ENCODE assay signal across 34 cellular contexts in genomic region chr18:55486936-55487335, GRCh38.
"Had no signal": no experiment of that assay in that cellular context is flagged by ENCODE, and none has a peak within 500 bp of the region (broad histone marks: within the 10 kb centered on the region; RNA-seq: fewer than 3 reads in every experiment).

No MANE protein-coding gene starts in this region.

- H3K36me3 ChIP-seq: adrenal gland, colonic mucosa, esophagus muscularis mucosa, gastroesophageal sphincter, heart right ventricle, WERI-Rb-1 had no signal

- H3K27me3 Mint-ChIP-seq: activated B cell treated with CpG ODN at 0.5 μM for 24 hours had no signal

- H3K9me3 ChIP-seq: adrenal gland, body of pancreas, colonic mucosa, esophagus muscularis mucosa, gastroesophageal sphincter, heart right ventricle had no signal

- H3K27me3 ChIP-seq: adrenal gland, body of pancreas, colonic mucosa, dorsolateral prefrontal cortex, esophagus muscularis mucosa, foreskin keratinocyte, gastroesophageal sphincter, heart right ventricle had no signal

- DNase-seq: activated B cell treated with CpG ODN at 0.5 μM for 24 hours; activated CD4-positive, alpha-beta T cell treated with anti-CD3 and anti-CD28 coated beads for 48 hours; activated CD4-positive, alpha-beta T cell treated with anti-CD3 and anti-CD28 coated beads, Interleukin-2, amount 50 U/mL, for 1 hour; activated CD4-positive, alpha-beta T cell treated with anti-CD3 and anti-CD28 coated beads, Interleukin-2, amount 50 U/mL, for 48 hours; activated CD8-positive, alpha-beta memory T cell treated with anti-CD3 and anti-CD28 coated beads for 24 hours; activated CD8-positive, alpha-beta T cell treated with anti-CD3 and anti-CD28 coated beads for 36 hours; activated effector memory CD4-positive, alpha-beta T cell treated with anti-CD3 and anti-CD28 coated beads, Interleukin-2, amount 50 U/mL, for 16 hours; activated naive CD4-positive, alpha-beta T cell treated with anti-CD3 and anti-CD28 coated beads for 36 hours; activated naive CD8-positive, alpha-beta T cell treated with anti-CD3 and anti-CD28 coated beads for 36 hours; activated naive CD8-positive, alpha-beta T cell treated with anti-CD3 and anti-CD28 coated beads, Interleukin-2, amount 50 U/mL, for 24 hours; activated T-cell treated with anti-CD3 and anti-CD28 coated beads, Interleukin-2, amount 50 U/mL, for 4 hours; adrenal gland; amygdala; aorta; body of pancreas; central memory CD4-positive, alpha-beta T cell; cerebellar nuclear complex; colonic mucosa; dorsolateral prefrontal cortex; effector memory CD4-positive, alpha-beta T cell; endodermal cell; erythroblast; foreskin keratinocyte; heart right ventricle; T-helper 1 cell; T-helper 17 cell; T1000; WERI-Rb-1 had no signal

- H3K27ac Mint-ChIP-seq: activated B cell treated with CpG ODN at 0.5 μM for 24 hours; activated CD8-positive, alpha-beta T cell treated with anti-CD3 and anti-CD28 coated beads for 36 hours; activated naive CD4-positive, alpha-beta T cell treated with anti-CD3 and anti-CD28 coated beads for 36 hours; activated naive CD4-positive, alpha-beta T cell treated with anti-CD3 and anti-CD28 coated beads, Interleukin-2, amount 50 U/mL, for 24 hours; activated naive CD8-positive, alpha-beta T cell treated with anti-CD3 and anti-CD28 coated beads for 36 hours; activated naive CD8-positive, alpha-beta T cell treated with anti-CD3 and anti-CD28 coated beads, Interleukin-2, amount 50 U/mL, for 24 hours; activated T-helper 2 cell treated with anti-CD3 and anti-CD28 coated beads, Interferon-gamma antibody, Interleukin-2, Interleukin-4, amounts not matched to agents 10 μg/mL and 5 μg/mL and 100 μg/mL, durations not matched to agents 14 hours and 24 hours and 36 hours; endodermal cell; T-helper 17 cell; T-helper 2 cell treated with Interferon-gamma antibody and Interleukin-4, amounts not matched to agents 5 μg/mL and 100 μg/mL, for 36 hours had no signal

- H3K4me3 ChIP-seq: adrenal gland, body of pancreas, colonic mucosa, dorsolateral prefrontal cortex, esophagus muscularis mucosa, gastroesophageal sphincter, heart right ventricle had no signal

- H3K9me3 Mint-ChIP-seq: activated B cell treated with CpG ODN at 0.5 μM for 24 hours; activated CD8-positive, alpha-beta T cell treated with anti-CD3 and anti-CD28 coated beads for 36 hours; activated naive CD4-positive, alpha-beta T cell treated with anti-CD3 and anti-CD28 coated beads for 36 hours; activated naive CD4-positive, alpha-beta T cell treated with anti-CD3 and anti-CD28 coated beads, Interleukin-2, amount 50 U/mL, for 24 hours; activated naive CD8-positive, alpha-beta T cell treated with anti-CD3 and anti-CD28 coated beads for 36 hours; activated naive CD8-positive, alpha-beta T cell treated with anti-CD3 and anti-CD28 coated beads, Interleukin-2, amount 50 U/mL, for 24 hours; activated T-cell treated with anti-CD3 and anti-CD28 coated beads, Interleukin-2, amount 50 U/mL, for 4 hours; activated T-helper 2 cell treated with anti-CD3 and anti-CD28 coated beads, Interferon-gamma antibody, Interleukin-2, Interleukin-4, amounts not matched to agents 10 μg/mL and 5 μg/mL and 100 μg/mL, durations not matched to agents 14 hours and 24 hours and 36 hours; endodermal cell; T-helper 2 cell treated with Interferon-gamma antibody and Interleukin-4, amounts not matched to agents 5 μg/mL and 100 μg/mL, for 36 hours had no signal

- H3K4me1 ChIP-seq: adrenal gland, body of pancreas, colonic mucosa, foreskin keratinocyte had no signal

- ATAC-seq: activated CD4-positive, CD25-positive, alpha-beta regulatory T cell treated with anti-CD3 and anti-CD28 coated beads, Interleukin-2, amount 50 U/mL, for 24 hours; activated CD8-positive, alpha-beta T cell treated with anti-CD3 and anti-CD28 coated beads for 36 hours; activated naive CD8-positive, alpha-beta T cell treated with anti-CD3 and anti-CD28 coated beads, Interleukin-2, amount 50 U/mL, for 24 hours; activated T-cell treated with anti-CD3 and anti-CD28 coated beads, Interleukin-2, amount 50 U/mL, for 4 hours; body of pancreas; foreskin keratinocyte; gastroesophageal sphincter; heart right ventricle; T-helper 17 cell had no signal

- H3K27ac ChIP-seq: adrenal gland, body of pancreas, colonic mucosa, esophagus muscularis mucosa, foreskin keratinocyte, gastroesophageal sphincter, WERI-Rb-1 had no signal

- H3K4me3 Mint-ChIP-seq: activated B cell treated with CpG ODN at 0.5 μM for 24 hours; activated CD8-positive, alpha-beta T cell treated with anti-CD3 and anti-CD28 coated beads for 36 hours; activated naive CD4-positive, alpha-beta T cell treated with anti-CD3 and anti-CD28 coated beads for 36 hours; activated naive CD4-positive, alpha-beta T cell treated with anti-CD3 and anti-CD28 coated beads, Interleukin-2, amount 50 U/mL, for 24 hours; activated naive CD8-positive, alpha-beta T cell treated with anti-CD3 and anti-CD28 coated beads for 36 hours; activated naive CD8-positive, alpha-beta T cell treated with anti-CD3 and anti-CD28 coated beads, Interleukin-2, amount 50 U/mL, for 24 hours; activated T-cell treated with anti-CD3 and anti-CD28 coated beads, Interleukin-2, amount 50 U/mL, for 4 hours; endodermal cell; T-helper 17 cell; T-helper 2 cell treated with Interferon-gamma antibody and Interleukin-4, amounts not matched to agents 5 μg/mL and 100 μg/mL, for 36 hours had no signal

- H3K36me3 Mint-ChIP-seq: activated naive CD4-positive, alpha-beta T cell treated with anti-CD3 and anti-CD28 coated beads, Interleukin-2, amount 50 U/mL, for 24 hours; activated naive CD8-positive, alpha-beta T cell treated with anti-CD3 and anti-CD28 coated beads for 36 hours had no signal
